Comparison of ENCODE assay signal across 7 cellular contexts in the genomic region with DNA sequence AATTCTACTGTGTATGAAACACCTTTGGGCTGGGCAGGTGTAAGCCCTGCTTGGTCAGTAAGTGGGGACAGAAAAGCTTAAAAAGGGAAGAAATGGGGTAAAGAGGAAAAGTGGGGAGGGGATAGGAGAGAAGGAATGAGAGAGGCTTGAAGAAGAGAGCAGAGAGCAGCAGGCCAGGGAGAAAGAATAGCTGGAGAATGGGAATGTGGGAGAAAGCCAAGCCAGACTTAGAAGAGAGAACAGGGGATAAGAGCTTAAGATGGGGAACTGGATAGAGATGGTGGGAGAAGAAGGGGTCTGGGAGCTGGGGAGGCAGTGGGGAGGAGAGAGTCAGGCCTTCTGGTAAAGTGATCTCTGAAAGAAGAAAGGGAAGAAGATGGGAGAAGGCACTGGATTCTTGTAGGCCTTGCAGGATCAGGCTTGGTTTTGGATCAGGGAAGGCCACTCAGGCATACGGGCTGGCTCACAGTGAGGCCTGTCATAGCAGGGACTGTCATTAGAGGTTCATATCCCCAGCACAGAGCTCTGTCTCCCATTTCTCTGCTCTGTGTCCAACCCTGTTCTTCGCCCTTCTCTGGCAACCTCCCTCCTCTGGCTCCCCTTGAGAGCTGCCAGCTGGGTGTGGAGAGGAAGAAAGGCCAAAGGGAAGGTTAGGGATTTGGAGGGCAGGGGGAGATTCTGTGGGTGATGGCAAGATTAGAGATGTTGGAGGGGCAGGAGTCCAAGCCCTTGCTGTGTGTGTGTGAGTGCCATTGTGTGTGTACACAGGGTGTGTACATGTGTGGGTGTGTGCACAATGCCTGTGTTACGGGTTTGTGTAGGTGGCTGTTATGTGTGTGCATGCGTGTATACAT. TPM values are rescaled to one million over a fixed set of nuclear protein-coding genes. Genes with fewer than 3 reads are reported as not detected.
DNase-seq lines count a peak whose midpoint lies in the region; ATAC-seq and TF ChIP-seq lines count a peak whose summit lies in the region.
"Had no signal": no experiment of that assay in that cellular context is flagged by ENCODE, and none has a peak within 500 bp of the region (broad histone marks: within the 10 kb centered on the region; RNA-seq: fewer than 3 reads in every experiment).

No MANE protein-coding gene starts in this region.

- ATAC-seq in CD4-positive, alpha-beta T cell (ENCODE audit: poor library complexity) = no peak
- ATAC-seq in GM21528 (IDR thresholded peaks at IDR 0.05; ENCODE audit: low FRiP score, unreplicated experiment) (no peak), GM21619 (IDR thresholded peaks at IDR 0.05; ENCODE audit: unreplicated experiment) (no peak)

- intact Hi-C loops in CD4-positive, alpha-beta T cell (cut with DNase I, micrococcal nuclease) = loop anchor here (1.0 to 5.0 kb wide), 5 partner anchors 18 to 157 kb away; partner anchors contain the start of genes KIFC1 (in 1 of the 2), PHF1 (in 1 of the 2), RPS18 (in 1 of the 2) and VPS52 (in 1 of the 2)

- no peaks in the 10 kb centered on the region for H3K27me3 Mint-ChIP-seq in CD4-positive, alpha-beta T cell

- no peak for DNase-seq in CD4-positive, alpha-beta T cell
- no peak for DNase-seq in NCI-H2227 treated with DMSO at 0.1 percent for 48 hours (lab: John Stamatoyannopoulos, UW)
- DNase-seq: activated effector memory CD4-positive, alpha-beta T cell treated with Interleukin-2 at 50 U/mL for 16 hours had no signal

- H3K36me3 Mint-ChIP-seq in CD4-positive, alpha-beta T cell (ENCODE audit: low read depth) = peaks cover 19% of the 10 kb centered on the region

- H3K4me1 Mint-ChIP-seq in CD4-positive, alpha-beta T cell (ENCODE audit: low read depth) = peaks cover 84% of the 10 kb centered on the region

- POLR2A ChIA-PET in CD4-positive, alpha-beta T cell (lab: Charles Lee) = interaction anchor here (0.7 to 4.7 kb wide), 10 partner anchors 11 to 457 kb away, joined by 3 to 60 read pairs (median 10); partner anchors contain the start of genes CUTA, SYNGAP1, ZBTB22 and ZBTB9

- TF ChIP-seq CTCF in CD4-positive, alpha-beta T cell (IDR thresholded peaks at IDR 0.05) = peak; percentile 26
- 0 out of 2 replicates have a peak, but pooled peaks have one; percentile 29 for TF ChIP-seq CTCF in VCaP (conservative IDR thresholded peaks at IDR 0.05)

- peak overlapping the region; percentile 64 for H3K27ac ChIP-seq in CD4-positive, alpha-beta T cell (ENCODE audit: low read depth, low read length)
- H3K27ac ChIP-seq in VCaP (peak overlapping the region; percentile 92), mucosa of rectum (ENCODE audit: low read depth in 2 of 2, low read length in 2 of 2) (peak overlapping the region; percentile 43 to 56)

- H3K27me3 ChIP-seq in CD4-positive, alpha-beta T cell (ENCODE audit: control insufficient read depth, insufficient read depth, low read length) = no peaks in the 10 kb centered on the region
- no peaks in the 10 kb centered on the region for H3K27me3 ChIP-seq in mucosa of rectum (ENCODE audit: control insufficient read depth in 2 of 2, insufficient read depth in 2 of 2, low read length in 2 of 2)

- H3K9me3 Mint-ChIP-seq in CD4-positive, alpha-beta T cell = no peaks in the 10 kb centered on the region

- peak overlapping the region; percentile 17 to 58 for H3K9ac ChIP-seq in mucosa of rectum (ENCODE audit: low read depth in 1 of 2, low read length in 2 of 2)

- peak overlapping the region in 1 of 2 donors; percentile 40 for H3K4me3 ChIP-seq in mucosa of rectum (ENCODE audit: low read length in 2 of 2)

- no peaks in the 10 kb centered on the region for H3K9me3 ChIP-seq in CD4-positive, alpha-beta T cell (ENCODE audit: control insufficient read depth, low read length)
- H3K9me3 ChIP-seq in mucosa of rectum (ENCODE audit: control insufficient read depth in 2 of 2, low read length in 2 of 2) = no peaks in the 10 kb centered on the region

- H3K36me3 ChIP-seq in mucosa of rectum (ENCODE audit: control insufficient read depth in 2 of 2, insufficient read depth in 2 of 2, low read length in 2 of 2) = no peaks in the 10 kb centered on the region

- H3K27ac Mint-ChIP-seq in CD4-positive, alpha-beta T cell = peak overlapping the region; percentile 92

- H3K4me1 ChIP-seq in mucosa of rectum (ENCODE audit: control insufficient read depth in 2 of 2, insufficient read depth in 2 of 2, low read length in 2 of 2) = peaks cover 30 to 33% of the 10 kb centered on the region in 2 donors

- CTCF ChIA-PET in CD4-positive, alpha-beta T cell (lab: Charles Lee) = interaction anchor here (1.0 to 1.4 kb wide), 2 partner anchors 12 to 151 kb away, joined by 3 to 6 read pairs; partner anchors contain the start of gene BAK1

- H3K4me3 Mint-ChIP-seq in CD4-positive, alpha-beta T cell = peak overlapping the region; percentile 93

RNA-seq across cellular contexts. Expression of gene SYNGAP1, which starts 9.3 kb away (rescaled TPM):
- total RNA-seq in CD4-positive, alpha-beta T cell = 10 to 100 TPM; 62.4 to 63.8 TPM

RNA-seq across cellular contexts. Expression of gene CUTA, which starts 11.2 kb away (rescaled TPM):
- 100 to 1,000 TPM; 176 to 185 TPM for total RNA-seq in CD4-positive, alpha-beta T cell

RNA-seq across cellular contexts. Expression of gene PHF1, which starts 18.3 kb away (rescaled TPM):
- 100 to 1,000 TPM; 545 to 557 TPM for total RNA-seq in CD4-positive, alpha-beta T cell

RNA-seq across cellular contexts. Expression of gene ZBTB9, which starts 25.3 kb away (rescaled TPM):
- total RNA-seq in CD4-positive, alpha-beta T cell = 1 to 10 TPM; 5.5 to 5.7 TPM

RNA-seq across cellular contexts. Expression of gene KIFC1, which starts 37.5 kb away (rescaled TPM):
- 1 to 10 TPM; 1.2 to 1.6 TPM for total RNA-seq in CD4-positive, alpha-beta T cell
